In the genomic region with DNA sequence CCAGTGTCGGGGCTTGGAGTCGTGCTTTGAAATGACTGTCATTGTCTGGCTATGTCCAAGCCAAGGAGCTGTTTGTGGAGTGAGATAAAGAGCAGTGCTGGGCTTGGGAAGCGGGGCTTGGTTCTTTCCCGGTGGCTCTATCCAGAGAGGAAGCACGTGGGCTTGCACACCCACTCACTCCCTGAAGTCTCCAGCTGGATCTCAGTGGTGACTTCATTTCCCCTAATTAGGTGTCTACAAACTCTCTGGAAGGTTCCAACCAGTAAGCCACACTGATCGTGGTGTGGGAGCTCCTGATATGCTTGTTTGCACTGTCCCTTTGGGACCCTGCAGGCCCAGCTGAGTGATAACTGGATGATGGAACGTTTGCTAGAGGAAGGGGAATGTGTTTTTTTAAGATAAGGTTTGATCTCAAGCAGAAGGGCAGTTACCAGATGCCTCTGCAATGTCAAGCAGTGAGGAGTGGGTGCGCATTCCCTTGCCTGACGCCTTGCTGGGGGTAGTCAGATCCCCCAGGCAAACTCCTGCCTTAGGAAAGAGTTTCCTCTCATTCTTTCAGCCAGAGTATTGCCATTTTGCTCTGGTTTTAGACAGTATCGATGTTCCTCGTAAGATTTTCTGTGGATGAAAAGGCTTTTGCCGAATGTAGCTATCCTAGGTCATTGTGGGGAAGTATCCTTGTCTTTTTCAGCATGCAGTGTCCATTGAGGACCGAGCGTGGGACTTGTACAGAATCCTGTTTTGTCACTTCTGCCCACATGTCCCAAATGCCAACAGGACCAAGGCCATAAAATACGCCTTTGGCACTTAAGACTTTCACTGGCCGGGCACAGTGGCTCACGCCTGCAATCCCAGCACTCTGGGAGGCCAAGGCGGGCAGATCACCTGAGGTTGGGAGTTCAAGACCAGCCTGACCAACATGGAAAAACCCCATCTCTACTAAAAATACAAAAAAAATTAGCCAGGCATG, we compare ENCODE assay signal across 8 cellular contexts.
DNase-seq lines count a peak whose midpoint lies in the region; ATAC-seq and TF ChIP-seq lines count a peak whose summit lies in the region.

No MANE protein-coding gene starts in this region.

- H3K79me1 ChIP-seq in trophoblast cell (ENCODE audit: low read length): peaks cover 19% of the 10 kb centered on the region

- H3K23ac ChIP-seq in trophoblast cell (ENCODE audit: low read length): no peak overlapping the region

- WGBS in trophoblast cell (ENCODE audit: extremely low coverage, insufficient coverage, insufficient read length): no CpG with 5 or more reads among the region's 18 CpGs

- no peak overlapping the region for H3K4me2 ChIP-seq in trophoblast cell (ENCODE audit: low read length)
- H3K4me2 ChIP-seq in Karpas-422 (ENCODE audit: low read depth, low read length, poor library complexity, severe bottlenecking): no peak overlapping the region

- no peak overlapping the region for H3K4me3 Mint-ChIP-seq in CD4-positive, alpha-beta T cell

- H2AFZ ChIP-seq in trophoblast cell (ENCODE audit: insufficient read depth, low read length, poor library complexity) (no peak overlapping the region), Karpas-422 (ENCODE audit: low read length) (no peak overlapping the region)

- POLR2A ChIA-PET in CD4-positive, alpha-beta T cell (lab: Charles Lee): interaction anchor here (8.7 kb wide), 1 partner anchor 23 kb away, joined by 69 read pairs; no protein-coding TSS in a partner anchor

- no peak overlapping the region for H3K18ac ChIP-seq in trophoblast cell (ENCODE audit: low read length)

- H3K36me3 Mint-ChIP-seq in CD4-positive, alpha-beta T cell (ENCODE audit: low read depth): peaks cover 10% of the 10 kb centered on the region

- H3K9me3 Mint-ChIP-seq in CD4-positive, alpha-beta T cell: no peaks in the 10 kb centered on the region

- H3K9me2 ChIP-seq in Karpas-422 (replicated peaks; ENCODE audit: insufficient read depth, low read length): no peaks in the 10 kb centered on the region

- no peaks in the 10 kb centered on the region for H3K9me3 ChIP-seq in CD4-positive, alpha-beta T cell (ENCODE audit: control insufficient read depth, low read length)
- H3K9me3 ChIP-seq in trophoblast cell (ENCODE audit: insufficient read depth, low read depth, low read length) (no peaks in the 10 kb centered on the region), Karpas-422 (ENCODE audit: low read length) (no peaks in the 10 kb centered on the region)

- H4K8ac ChIP-seq in trophoblast cell (ENCODE audit: low read depth, low read length): no peak overlapping the region

- H3K9ac ChIP-seq in trophoblast cell (ENCODE audit: low read length) (no peak overlapping the region), Karpas-422 (ENCODE audit: low read length) (no peak overlapping the region)

- peaks cover 62% of the 10 kb centered on the region for H3K4me1 Mint-ChIP-seq in CD4-positive, alpha-beta T cell (ENCODE audit: low read depth)

- no peak overlapping the region for H3K27ac ChIP-seq in CD4-positive, alpha-beta T cell (ENCODE audit: low read depth, low read length)
- H3K27ac ChIP-seq in trophoblast cell (ENCODE audit: low read depth, low read length) (peak overlapping the region; percentile 84), Karpas-422 (ENCODE audit: low read length) (no peak overlapping the region)

- no peaks in the 10 kb centered on the region for H3K27me3 Mint-ChIP-seq in CD4-positive, alpha-beta T cell

- peak overlapping the region; percentile 89 for H3K27ac Mint-ChIP-seq in CD4-positive, alpha-beta T cell

- no peak overlapping the region for H3K14ac ChIP-seq in trophoblast cell (ENCODE audit: low read length)

- H3K4ac ChIP-seq in trophoblast cell (ENCODE audit: low read depth, low read length): no peak overlapping the region

- H4K91ac ChIP-seq in trophoblast cell (ENCODE audit: low read depth, low read length): peak overlapping the region; percentile 98

- H3K36me3 ChIP-seq in trophoblast cell (ENCODE audit: control insufficient read depth in 1 of 2, insufficient read depth in 2 of 2, low read length in 2 of 2) (no peaks in the 10 kb centered on the region), Karpas-422 (ENCODE audit: insufficient read depth, low read length) (no peaks in the 10 kb centered on the region)

- peak overlapping the region; percentile 1 for H2BK5ac ChIP-seq in trophoblast cell (ENCODE audit: low read depth, low read length, poor library complexity)

- DNase-seq in CD4-positive, alpha-beta T cell: no peak
- DNase-seq in fibroblast of pulmonary artery (ENCODE audit: low read depth) (peak; percentile 97), trophoblast cell (peak; percentile 94 to 95), Karpas-422 (no peak), NCI-H526 treated with DMSO at 0.1 percent for 48 hours (lab: John Stamatoyannopoulos, UW) (no peak)

- H4K20me1 ChIP-seq in Karpas-422 (ENCODE audit: insufficient read depth, low read depth, low read length): peaks cover 4% of the 10 kb centered on the region; the same call in 1 of the 2 replicates

- no peak overlapping the region for H3K4me3 ChIP-seq in fibroblast of pulmonary artery (replicated peaks; ENCODE audit: low read depth, low read length)
- H3K4me3 ChIP-seq in trophoblast cell (ENCODE audit: low read depth, low read length): no peak overlapping the region
- H3K4me3 ChIP-seq in Karpas-422 (ENCODE audit: low read length): no peak overlapping the region

- intact Hi-C loops in CD4-positive, alpha-beta T cell (cut with DNase I, micrococcal nuclease): no loop called here

- CTCF ChIA-PET in CD4-positive, alpha-beta T cell (lab: Charles Lee): interaction anchor here (2.6 kb wide), 1 partner anchor 11 kb away, joined by 8 read pairs; no protein-coding TSS in a partner anchor

- no peak for ATAC-seq in CD4-positive, alpha-beta T cell (ENCODE audit: poor library complexity)
- ATAC-seq in SK-N-SH treated with all-trans-retinoic acid at 6 μM for 48 hours (peak; percentile 70), HG02840 (IDR thresholded peaks at IDR 0.05; ENCODE audit: low FRiP score, unreplicated experiment) (no peak), GM19023 (IDR thresholded peaks at IDR 0.05; ENCODE audit: unreplicated experiment) (no peak)

- no peak overlapping the region for H2BK12ac ChIP-seq in trophoblast cell (ENCODE audit: low read length)

- H3K27me3 ChIP-seq in CD4-positive, alpha-beta T cell (ENCODE audit: control insufficient read depth, insufficient read depth, low read length): no peaks in the 10 kb centered on the region
- H3K27me3 ChIP-seq in trophoblast cell (ENCODE audit: insufficient read depth, low read length) (no peaks in the 10 kb centered on the region), Karpas-422 (ENCODE audit: low read length) (no peaks in the 10 kb centered on the region)

- no peak for TF ChIP-seq CTCF in CD4-positive, alpha-beta T cell (IDR thresholded peaks at IDR 0.05)
- no peak for TF ChIP-seq CTCF in fibroblast of pulmonary artery (IDR thresholded peaks at IDR 0.05; ENCODE audit: low read length, missing control alignments)

- H3K4me1 ChIP-seq in trophoblast cell (ENCODE audit: control insufficient read depth in 1 of 2, insufficient read depth in 2 of 2, low read length in 2 of 2) (peaks cover 25 to 29% of the 10 kb centered on the region in 2 experiments), Karpas-422 (ENCODE audit: low read length) (peaks cover 10% of the 10 kb centered on the region)

- H2BK120ac ChIP-seq in trophoblast cell (ENCODE audit: insufficient read depth, low read length, poor library complexity): peak overlapping the region; percentile 1

- no peak overlapping the region for H2AK5ac ChIP-seq in trophoblast cell (ENCODE audit: low read length)

- H3K79me2 ChIP-seq in trophoblast cell (ENCODE audit: control insufficient read depth, insufficient read depth, low read length, poor library complexity) (peaks cover 5% of the 10 kb centered on the region), Karpas-422 (ENCODE audit: low read length) (no peaks in the 10 kb centered on the region)

- no peak overlapping the region for H4K12ac ChIP-seq in trophoblast cell (ENCODE audit: low read depth, low read length)

TF ChIP-seq in SK-N-SH treated with all-trans-retinoic acid at 6 μM for 48 hours, 23 proteins besides CTCF, POLR2A, EP300 and RAD21 (continues in another document):
- TF ChIP-seq GLIS3 (CRISPR knock-in tag; IDR thresholded peaks at IDR 0.05) (no peak; the same call in 1 of the 2 replicates), ESRRG (CRISPR knock-in tag; IDR thresholded peaks at IDR 0.05) (0 out of 2 replicates have a peak, but pooled peaks have one; percentile 33), ZNF8 (CRISPR knock-in tag; IDR thresholded peaks at IDR 0.05) (peak; percentile 46; the same call in 1 of the 2 replicates), ZNF565 (CRISPR knock-in tag; conservative IDR thresholded peaks at IDR 0.05; ENCODE audit: low read depth) (no peak), TOX (CRISPR knock-in tag; IDR thresholded peaks at IDR 0.05; ENCODE audit: borderline replicate concordance) (no peak), SNAI2 (CRISPR knock-in tag; IDR thresholded peaks at IDR 0.05) (peak; percentile 30), ZC3H10 (CRISPR knock-in tag; IDR thresholded peaks at IDR 0.05) (no peak), ISL1 (CRISPR knock-in tag; IDR thresholded peaks at IDR 0.05) (peak; percentile 81)
- TF ChIP-seq, protein P1, sequence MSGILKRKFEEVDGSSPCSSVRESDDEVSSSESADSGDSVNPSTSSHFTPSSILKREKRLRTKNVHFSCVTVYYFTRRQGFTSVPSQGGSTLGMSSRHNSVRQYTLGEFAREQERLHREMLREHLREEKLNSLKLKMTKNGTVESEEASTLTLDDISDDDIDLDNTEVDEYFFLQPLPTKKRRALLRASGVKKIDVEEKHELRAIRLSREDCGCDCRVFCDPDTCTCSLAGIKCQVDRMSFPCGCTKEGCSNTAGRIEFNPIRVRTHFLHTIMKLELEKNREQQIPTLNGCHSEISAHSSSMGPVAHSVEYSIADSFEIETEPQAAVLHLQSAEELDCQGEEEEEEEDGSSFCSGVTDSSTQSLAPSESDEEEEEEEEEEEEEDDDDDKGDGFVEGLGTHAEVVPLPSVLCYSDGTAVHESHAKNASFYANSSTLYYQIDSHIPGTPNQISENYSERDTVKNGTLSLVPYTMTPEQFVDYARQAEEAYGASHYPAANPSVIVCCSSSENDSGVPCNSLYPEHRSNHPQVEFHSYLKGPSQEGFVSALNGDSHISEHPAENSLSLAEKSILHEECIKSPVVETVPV (CRISPR knock-in tag; IDR thresholded peaks at IDR 0.05): 0 out of 2 replicates have a peak, but pooled peaks have one; percentile 55
- TF ChIP-seq, protein P2, sequence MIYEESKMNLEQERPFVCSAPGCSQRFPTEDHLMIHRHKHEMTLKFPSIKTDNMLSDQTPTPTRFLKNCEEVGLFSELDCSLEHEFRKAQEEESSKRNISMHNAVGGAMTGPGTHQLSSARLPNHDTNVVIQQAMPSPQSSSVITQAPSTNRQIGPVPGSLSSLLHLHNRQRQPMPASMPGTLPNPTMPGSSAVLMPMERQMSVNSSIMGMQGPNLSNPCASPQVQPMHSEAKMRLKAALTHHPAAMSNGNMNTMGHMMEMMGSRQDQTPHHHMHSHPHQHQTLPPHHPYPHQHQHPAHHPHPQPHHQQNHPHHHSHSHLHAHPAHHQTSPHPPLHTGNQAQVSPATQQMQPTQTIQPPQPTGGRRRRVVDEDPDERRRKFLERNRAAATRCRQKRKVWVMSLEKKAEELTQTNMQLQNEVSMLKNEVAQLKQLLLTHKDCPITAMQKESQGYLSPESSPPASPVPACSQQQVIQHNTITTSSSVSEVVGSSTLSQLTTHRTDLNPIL (CRISPR knock-in tag; IDR thresholded peaks at IDR 0.05; ENCODE audit: low read depth): peak; percentile 68

Comparison
In these comparisons a context has a peak if more than half of its experiments do, and no peak if none do; other contexts are left out.
1. DNase-seq: peak in fibroblast of pulmonary artery (single experiment) and trophoblast cell (2 of 2); none in CD4-positive, alpha-beta T cell (0 of 10), Karpas-422 (single experiment) and NCI-H526 treated with DMSO at 0.1 percent for 48 hours (single experiment).